In genomic region chr12:100672075-100672592, GRCh38 we compare ENCODE assay signal across 8 cellular contexts.
A peak's percentile ranks its signal among the peaks of the same experiment; 100 is the strongest.
DNase-seq lines count a peak whose midpoint lies in the region; ATAC-seq and TF ChIP-seq lines count a peak whose summit lies in the region.

No MANE protein-coding gene starts in this region.

- no peaks in the 10 kb centered on the region for H3K36me3 ChIP-seq in GM06990 (ENCODE audit: control insufficient read depth, insufficient read depth, low read length)
- no peaks in the 10 kb centered on the region for H3K36me3 ChIP-seq in kidney epithelial cell (ENCODE audit: control insufficient read depth, insufficient read depth, low read length)

- peak; percentile 73 for ATAC-seq in GM21390 (IDR thresholded peaks at IDR 0.05; ENCODE audit: unreplicated experiment)
- ATAC-seq in HG02623 (IDR thresholded peaks at IDR 0.05; ENCODE audit: unreplicated experiment) = no peak

- DNase-seq in GM06990 (ENCODE audit: extremely low read depth, insufficient read length) (peak; percentile 19), HuH-7 (ENCODE audit: low spot score) (peak; percentile 62), kidney epithelial cell (ENCODE audit: low read depth) (no peak), NCI-H2196 (lab: John Stamatoyannopoulos, UW; ENCODE audit: unreplicated experiment) (no peak), NCI-H187 treated with DMSO at 0.1 percent for 48 hours (lab: John Stamatoyannopoulos, UW) (no peak)
- peak; percentile 69 for DNase-seq in activated CD8-positive, alpha-beta memory T cell treated with anti-CD3 and anti-CD28 coated beads, Interleukin-2, amount 50 U/mL, for 48 hours

- H3K27me3 ChIP-seq in GM06990 (replicated peaks; ENCODE audit: control insufficient read depth, insufficient read depth, low read length) = no peaks in the 10 kb centered on the region; the same call in 1 of the 2 replicates
- H3K27me3 ChIP-seq in kidney epithelial cell (ENCODE audit: control insufficient read depth, insufficient read depth, low read length) = no peaks in the 10 kb centered on the region

- H3K4me3 ChIP-seq in GM06990 (replicated peaks; ENCODE audit: low read depth, low read length) = no peak overlapping the region
- H3K4me3 ChIP-seq in kidney epithelial cell (ENCODE audit: low read depth, low read length) = no peak overlapping the region

- TF ChIP-seq CTCF in GM06990 (IDR thresholded peaks at IDR 0.05; ENCODE audit: insufficient read depth, low read length, poor library complexity, severe bottlenecking) (peak; percentile 89), kidney epithelial cell (IDR thresholded peaks at IDR 0.05; ENCODE audit: insufficient read depth, low read length, poor library complexity, severe bottlenecking) (peak; percentile 63)

Comparison
In these comparisons a context has a peak if more than half of its experiments do, and no peak if none do; other contexts are left out.
1. DNase-seq: peak in GM06990 (single experiment), HuH-7 (single experiment) and activated CD8-positive, alpha-beta memory T cell treated with anti-CD3 and anti-CD28 coated beads, Interleukin-2, amount 50 U/mL, for 48 hours (single experiment); none in kidney epithelial cell (single experiment), NCI-H2196 (single experiment) and NCI-H187 treated with DMSO at 0.1 percent for 48 hours (single experiment).